Comparison of ENCODE assay signal across 25 cellular contexts in the genomic region with DNA sequence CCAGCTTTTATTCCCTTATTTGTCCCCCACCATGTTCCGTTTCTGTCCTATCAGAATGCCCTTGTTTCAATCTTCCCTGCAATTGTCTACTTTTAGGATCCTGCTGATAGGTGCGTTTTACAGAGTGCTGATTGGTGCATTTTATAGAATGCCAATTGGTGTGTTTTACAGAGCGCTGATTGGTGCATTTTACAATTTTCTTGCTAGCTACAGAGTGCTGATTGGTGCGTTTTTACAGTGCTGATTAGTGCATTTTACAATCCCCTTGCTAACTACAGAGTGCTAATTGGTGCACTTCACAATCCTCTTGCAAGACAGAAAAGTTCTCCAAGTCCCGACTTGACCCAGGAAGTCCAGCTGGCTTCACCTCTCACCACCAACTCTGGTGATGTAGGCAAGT.
A peak's percentile ranks its signal among the peaks of the same experiment; 100 is the strongest.
DNase-seq lines count a peak whose midpoint lies in the region; ATAC-seq, FAIRE-seq and TF ChIP-seq lines count a peak whose summit lies in the region.
"Had no signal": no experiment of that assay in that cellular context is flagged by ENCODE, and none has a peak within 500 bp of the region (broad histone marks: within the 10 kb centered on the region; RNA-seq: fewer than 3 reads in every experiment).

No MANE protein-coding gene starts in this region.

- TF ChIP-seq RAD21 in A549 (conservative IDR thresholded peaks at IDR 0.05 in 1 of 2, IDR thresholded peaks at IDR 0.05 in 1 of 2), result no peak
- no peak for TF ChIP-seq RAD21 in IMR-90 (IDR thresholded peaks at IDR 0.05; ENCODE audit: low read length)

- TF ChIP-seq POLR2A in A549 (IDR thresholded peaks at IDR 0.05; ENCODE audit: low read length) (no peak), IMR-90 (IDR thresholded peaks at IDR 0.05; ENCODE audit: low read depth, low read length) (no peak)

- H3K9me3 Mint-ChIP-seq in glutamatergic neuron (ENCODE audit: unreplicated experiment), result peaks cover 6% of the 10 kb centered on the region
- H3K9me3 Mint-ChIP-seq: CD4-positive, alpha-beta T cell; CD8-positive, alpha-beta T cell had no signal

- H3K4me1 Mint-ChIP-seq in glutamatergic neuron (ENCODE audit: low read depth, unreplicated experiment), result peaks cover 22% of the 10 kb centered on the region

- no peak for FAIRE-seq in A549 (lab: Jason Lieb, UNC)
- FAIRE-seq: A204.1, D721Med, GM12878, GM12892, GM18507 had no signal

- POLR2A ChIA-PET in A549 (lab: Yijun Ruan, JAX), result no interaction called here
- POLR2A ChIA-PET in IMR-90 (lab: Charles Lee; ENCODE audit: unreplicated experiment), result no interaction called here

- no peak overlapping the region for H3K23ac ChIP-seq in IMR-90 (ENCODE audit: low read depth, low read length)

- intact Hi-C loops in IMR-90 (cut with micrococcal nuclease), result no loop called here

- H2AFZ ChIP-seq in IMR-90 (replicated peaks; ENCODE audit: low read length, poor library complexity), result no peak overlapping the region

- H3K27ac ChIP-seq in A549, result no peak overlapping the region
- no peak overlapping the region for H3K27ac ChIP-seq in IMR-90 (ENCODE audit: insufficient read depth, low read length)
- H3K27ac ChIP-seq: BLaER1 treated with 17β-estradiol and CSF1 and Interleukin-3, amounts not matched to agents 10 nM and 100 nM; C4-2B had no signal

- CTCF ChIA-PET in A549 (lab: Yijun Ruan, JAX), result no interaction called here
- CTCF ChIA-PET in IMR-90 (lab: Yijun Ruan, JAX), result no interaction called here

- no peak overlapping the region for H2BK5ac ChIP-seq in IMR-90 (ENCODE audit: low read depth, low read length, poor library complexity, severe bottlenecking)

- H3K4ac ChIP-seq in IMR-90 (ENCODE audit: low read depth, low read length), result no peak overlapping the region

- H3K4me2 ChIP-seq in A549 (no peak overlapping the region), IMR-90 (ENCODE audit: low read depth, low read length) (no peak overlapping the region)
- H3K4me2 ChIP-seq: BLaER1 treated with 17β-estradiol and CSF1 and Interleukin-3, amounts not matched to agents 10 nM and 100 nM had no signal

- H3K14ac ChIP-seq in IMR-90 (replicated peaks; ENCODE audit: low read depth, low read length), result no peak overlapping the region

- dilution Hi-C loops in IMR-90 (cut with HindIII; ENCODE audit: low sequenced_read_pairs, unreplicated experiment), result no loop called here

- in situ Hi-C loops in IMR-90 (cut with MboI; ENCODE audit: low sequenced_read_pairs), result no loop called here

- peaks cover 2% of the 10 kb centered on the region for H3K27me3 Mint-ChIP-seq in glutamatergic neuron (ENCODE audit: unreplicated experiment)

- no peak overlapping the region for H2AK9ac ChIP-seq in IMR-90 (replicated peaks; ENCODE audit: low read depth, low read length, poor library complexity)

- 0 out of 2 replicates have a peak, but pooled peaks cover 6% of the 10 kb centered on the region for H3K9me1 ChIP-seq in IMR-90 (ENCODE audit: insufficient read depth, low read length)

- DNase-seq in A549 (ENCODE audit: low read depth in 1 of 2, low spot score in 1 of 2) (no peak), IMR-90 (no peak), glutamatergic neuron (no peak), DMS114 treated with DMSO at 0.1 percent for 48 hours (lab: John Stamatoyannopoulos, UW; ENCODE audit: unreplicated experiment) (no peak)
- DNase-seq: 8988T; AML-193; Caco-2; Calu3; CD4-positive, alpha-beta T cell; CD8-positive, alpha-beta T cell; DMS153; DMS53; DMS79; DND-41; EL; GDM1 had no signal

- TF ChIP-seq CTCF in A549 (IDR thresholded peaks at IDR 0.05) (no peak), IMR-90 (conservative IDR thresholded peaks at IDR 0.05; ENCODE audit: low read depth, low read length) (no peak), glutamatergic neuron (IDR thresholded peaks at IDR 0.05; ENCODE audit: partially characterized antibody, unreplicated experiment) (no peak)

- no peak overlapping the region for H3K9ac ChIP-seq in IMR-90 (ENCODE audit: low read depth, low read length)
- H3K9ac ChIP-seq: BLaER1 treated with 17β-estradiol and CSF1 and Interleukin-3, amounts not matched to agents 10 nM and 100 nM had no signal

- H3K4me1 ChIP-seq in A549, result no peaks in the 10 kb centered on the region
- H3K4me1 ChIP-seq in IMR-90 (ENCODE audit: control insufficient read depth, insufficient read depth, low read length), result peaks cover 6% of the 10 kb centered on the region; the same call in 1 of the 2 replicates
- H3K4me1 ChIP-seq: Caco-2 had no signal

- H3K79me1 ChIP-seq in IMR-90 (ENCODE audit: low read depth in 1 of 2, low read length in 2 of 2), result no peaks in the 10 kb centered on the region

- H2BK15ac ChIP-seq in IMR-90 (ENCODE audit: low read depth, low read length), result no peak overlapping the region

- no TSS peak for BruUV-seq in IMR-90 (replicated peaks; lab: Mats Ljungman, UMichigan)

- no peak overlapping the region for H2BK20ac ChIP-seq in IMR-90 (ENCODE audit: low read depth, low read length)

- H3K56ac ChIP-seq in IMR-90 (ENCODE audit: extremely low read depth, insufficient read depth, low read length), result no peak overlapping the region

- peak overlapping the region; percentile 88 for H3K27ac Mint-ChIP-seq in glutamatergic neuron (ENCODE audit: unreplicated experiment)
- H3K27ac Mint-ChIP-seq: B cell; CD4-positive, alpha-beta T cell; CD8-positive, alpha-beta T cell had no signal

- no peak overlapping the region for H3K4me3 Mint-ChIP-seq in glutamatergic neuron (ENCODE audit: unreplicated experiment)
- H3K4me3 Mint-ChIP-seq: B cell; CD4-positive, alpha-beta T cell; CD8-positive, alpha-beta T cell had no signal

- no peaks in the 10 kb centered on the region for H3K36me3 ChIP-seq in IMR-90 (ENCODE audit: control insufficient read depth, insufficient read depth, low read length)
- H3K36me3 ChIP-seq: BLaER1 treated with 17β-estradiol and CSF1 and Interleukin-3, amounts not matched to agents 10 nM and 100 nM had no signal

- no peaks in the 10 kb centered on the region for H3K9me3 ChIP-seq in A549
- H3K9me3 ChIP-seq in IMR-90 (ENCODE audit: control insufficient read depth, insufficient read depth, low read length), result no peaks in the 10 kb centered on the region
- H3K9me3 ChIP-seq: Caco-2 had no signal

- no peak overlapping the region for H4K5ac ChIP-seq in IMR-90 (ENCODE audit: low read depth, low read length)

- no peak overlapping the region for H2AK5ac ChIP-seq in IMR-90 (ENCODE audit: low read depth, low read length)

- H4K20me1 ChIP-seq in IMR-90 (ENCODE audit: insufficient read depth, low read length), result no peaks in the 10 kb centered on the region
- H4K20me1 ChIP-seq: BLaER1 treated with 17β-estradiol and CSF1 and Interleukin-3, amounts not matched to agents 10 nM and 100 nM had no signal

- TF ChIP-seq EP300 in A549 (IDR thresholded peaks at IDR 0.05), result no peak

- WGBS in A549 (ENCODE audit: missing lambda C conversion rate), result 60% methylated on average over 5 of the region's 5 CpGs
- 100% methylated on average over 1 of the region's 5 CpGs; no CpG with 5 or more reads in 1 of the 2 experiments for WGBS in IMR-90 (ENCODE audit: extremely low coverage in 2 of 2, insufficient read length in 1 of 2), 2 experiments

- ATAC-seq in A549, result no peak
- no peak for ATAC-seq in IMR-90 (ENCODE audit: low read depth)
- ATAC-seq in HG03469 (IDR thresholded peaks at IDR 0.05; ENCODE audit: unreplicated experiment), result no peak
- ATAC-seq: CD8-positive, alpha-beta T cell; GM12878 had no signal

- no peak overlapping the region for H3K18ac ChIP-seq in IMR-90 (ENCODE audit: low read depth, low read length)

- H3K4me3 ChIP-seq in A549, result no peak overlapping the region
- H3K4me3 ChIP-seq in IMR-90 (ENCODE audit: insufficient read depth, low read depth, low read length), result no peak overlapping the region
- H3K4me3 ChIP-seq: BLaER1 treated with 17β-estradiol and CSF1 and Interleukin-3, amounts not matched to agents 10 nM and 100 nM; GM12878 had no signal

- H2BK120ac ChIP-seq in IMR-90 (ENCODE audit: low read depth, low read length), result no peak overlapping the region

- peaks cover 17% of the 10 kb centered on the region for H3K36me3 Mint-ChIP-seq in glutamatergic neuron (ENCODE audit: unreplicated experiment)
- H3K36me3 Mint-ChIP-seq: CD8-positive, alpha-beta T cell had no signal

- no peaks in the 10 kb centered on the region for H3K27me3 ChIP-seq in IMR-90 (ENCODE audit: control insufficient read depth, insufficient read depth, low read length)

- no peak overlapping the region for H4K91ac ChIP-seq in IMR-90 (ENCODE audit: insufficient read depth, low read depth, low read length)

- H4K8ac ChIP-seq in IMR-90 (ENCODE audit: low read depth in 2 of 2, low read length in 2 of 2), result no peak overlapping the region

TF ChIP-seq in A549, 52 proteins besides CTCF, POLR2A, EP300 and RAD21 (continues in another document):
- no peak for TF ChIP-seq GATA3 (IDR thresholded peaks at IDR 0.05; ENCODE audit: borderline replicate concordance)
- TF ChIP-seq ZNF302 (CRISPR knock-in tag; IDR thresholded peaks at IDR 0.05), result no peak
- peak; percentile 59 for TF ChIP-seq MAFK (IDR thresholded peaks at IDR 0.05; ENCODE audit: partially characterized antibody)
- no peak for TF ChIP-seq FOXS1 (CRISPR knock-in tag; IDR thresholded peaks at IDR 0.05)

TF ChIP-seq in IMR-90, 13 proteins besides CTCF, POLR2A, EP300 and RAD21:
- TF ChIP-seq RCOR1 (IDR thresholded peaks at IDR 0.05; ENCODE audit: insufficient replicate concordance, low read length) (no peak), MAFK (IDR thresholded peaks at IDR 0.05; ENCODE audit: low read depth, low read length) (peak; percentile 35), MAZ (IDR thresholded peaks at IDR 0.05; ENCODE audit: borderline replicate concordance, low read depth, low read length) (no peak)
